8 cellular contexts compared by ENCODE assay signal in genomic region chr1:157090196-157090647, GRCh38.
DNase-seq lines count a peak whose midpoint lies in the region; ATAC-seq and FAIRE-seq lines count a peak whose summit lies in the region.

No MANE protein-coding gene starts in this region.

- no peak overlapping the region for H3K4me3 ChIP-seq in skeletal muscle cell (ENCODE audit: low read depth, low read length)

- FAIRE-seq in TTC549 (lab: Jason Lieb, UNC): peak; percentile 77

- ATAC-seq in HG03571 (IDR thresholded peaks at IDR 0.05; ENCODE audit: unreplicated experiment): no peak

- DNase-seq in SIG-M5 treated with dmso at 0.1 percent for 504 hours (lab: John Stamatoyannopoulos, UW; ENCODE audit: unreplicated experiment) (peak; percentile 66), SIG-M5 (lab: John Stamatoyannopoulos, UW) (no peak), NCI-H2029 (lab: John Stamatoyannopoulos, UW) (peak; percentile 70), astrocyte of the hippocampus (ENCODE audit: low read depth, low spot score) (peak; percentile 88), hippocampal formation (lab: John Stamatoyannopoulos, UW) (peak; percentile 44 to 67), skeletal muscle cell (ENCODE audit: low read depth) (peak; percentile 65)
